Comparison of ENCODE assay signal across 13 cellular contexts in the genomic region with DNA sequence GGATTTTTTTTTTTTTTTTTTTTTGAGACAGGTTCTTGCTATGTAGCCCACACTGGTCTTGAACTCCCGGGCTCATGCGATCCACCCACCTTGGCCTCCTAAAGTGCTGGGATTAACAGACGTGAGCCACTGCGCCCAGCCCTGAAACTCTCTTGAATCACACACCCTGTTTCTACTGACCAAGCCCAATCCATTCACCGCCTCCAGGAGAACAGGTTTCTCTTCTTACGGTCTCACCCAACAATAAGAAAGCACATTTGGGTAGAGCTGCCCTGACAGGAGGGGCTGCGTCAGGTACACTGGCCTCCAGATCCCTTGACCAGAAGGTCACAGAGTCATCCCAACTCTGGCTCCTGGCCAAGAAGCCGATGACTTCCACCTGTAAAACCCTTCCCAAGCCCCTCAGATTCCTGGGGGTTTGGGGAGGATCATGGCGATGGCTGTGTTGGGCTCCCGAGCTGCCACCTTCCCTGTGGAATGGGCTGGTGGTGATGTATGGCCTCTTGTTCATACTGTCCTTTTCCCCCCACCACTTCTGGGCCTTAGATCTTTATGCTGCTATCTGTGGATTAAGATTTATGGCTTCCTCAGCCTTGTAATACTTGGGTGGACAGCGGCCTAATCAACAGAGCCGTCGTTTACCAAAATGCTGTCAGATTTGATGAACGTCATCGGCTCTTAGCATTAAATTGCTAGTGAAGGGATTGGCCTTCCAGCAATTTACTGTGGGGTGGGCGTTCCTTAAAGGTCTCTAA.
DNase-seq lines count a peak whose midpoint lies in the region; ATAC-seq, FAIRE-seq and TF ChIP-seq lines count a peak whose summit lies in the region.
"Had no signal": no experiment of that assay in that cellular context is flagged by ENCODE, and none has a peak within 500 bp of the region (broad histone marks: within the 10 kb centered on the region; RNA-seq: fewer than 3 reads in every experiment).

No MANE protein-coding gene starts in this region.

- no peak for DNase-seq in cardiac muscle cell (ENCODE audit: low read depth in 1 of 2, low spot score in 1 of 2)
- DNase-seq in heart right ventricle: no peak
- peak; percentile 9 for DNase-seq in posterior vena cava (ENCODE audit: low spot score)
- no peak for DNase-seq in small intestine
- no peak for DNase-seq in KG1 (lab: John Stamatoyannopoulos, UW)
- no peak for DNase-seq in CD4-positive, alpha-beta T cell
- DNase-seq: DMS153, Right ventricle myocardium superior had no signal

- no peak overlapping the region for H3K27ac Mint-ChIP-seq in CD4-positive, alpha-beta T cell
- H3K27ac Mint-ChIP-seq: GM23338 had no signal

- no peak overlapping the region for H3K4me3 ChIP-seq in cardiac muscle cell
- no peak overlapping the region for H3K4me3 ChIP-seq in heart right ventricle
- no peak overlapping the region for H3K4me3 ChIP-seq in esophagus (ENCODE audit: low read depth in 1 of 2, low read length in 2 of 2)
- H3K4me3 ChIP-seq in small intestine (ENCODE audit: low read depth in 1 of 2, low read length in 2 of 2): no peak overlapping the region
- H3K4me3 ChIP-seq: GM23338 had no signal

- H3K36me3 Mint-ChIP-seq in CD4-positive, alpha-beta T cell (ENCODE audit: low read depth): peaks cover 29% of the 10 kb centered on the region

- H3K9me3 ChIP-seq in cardiac muscle cell (ENCODE audit: low read depth): no peaks in the 10 kb centered on the region
- no peaks in the 10 kb centered on the region for H3K9me3 ChIP-seq in heart right ventricle
- H3K9me3 ChIP-seq in esophagus (ENCODE audit: control insufficient read depth in 2 of 2, insufficient read depth in 1 of 2, low read depth in 1 of 2, low read length in 1 of 2): no peaks in the 10 kb centered on the region
- no peaks in the 10 kb centered on the region for H3K9me3 ChIP-seq in small intestine (ENCODE audit: control insufficient read depth, low read depth)
- no peaks in the 10 kb centered on the region for H3K9me3 ChIP-seq in CD4-positive, alpha-beta T cell (ENCODE audit: control insufficient read depth, low read length)

- H3K4me3 Mint-ChIP-seq in CD4-positive, alpha-beta T cell: no peak overlapping the region
- H3K4me3 Mint-ChIP-seq: GM23338 had no signal

- H3K27ac ChIP-seq in cardiac muscle cell (peak overlapping the region; percentile 55), heart right ventricle (no peak overlapping the region), esophagus (ENCODE audit: low read depth in 2 of 2, low read length in 1 of 2) (peak overlapping the region; percentile 92 to 97), small intestine (ENCODE audit: low read depth in 1 of 2, low read length in 1 of 2) (no peak overlapping the region)
- no peak overlapping the region for H3K27ac ChIP-seq in CD4-positive, alpha-beta T cell (ENCODE audit: low read depth, low read length)
- H3K27ac ChIP-seq: C4-2B had no signal

- H3K36me3 ChIP-seq in cardiac muscle cell (no peaks in the 10 kb centered on the region), heart right ventricle (peaks cover 0 to 24% (median 0%) of the 10 kb centered on the region in 9 donors), esophagus (ENCODE audit: control insufficient read depth in 2 of 2, insufficient read depth in 2 of 2, low read length in 1 of 2) (no peaks in the 10 kb centered on the region), small intestine (ENCODE audit: control insufficient read depth in 2 of 2, insufficient read depth in 2 of 2, low read length in 2 of 2) (peaks cover 0 to 2% of the 10 kb centered on the region in 2 donors)

- CTCF ChIA-PET in CD4-positive, alpha-beta T cell (lab: Charles Lee): no interaction called here

- H3K27me3 ChIP-seq in cardiac muscle cell: no peaks in the 10 kb centered on the region
- no peaks in the 10 kb centered on the region for H3K27me3 ChIP-seq in heart right ventricle
- H3K27me3 ChIP-seq in esophagus (ENCODE audit: control insufficient read depth in 1 of 2, insufficient read depth in 2 of 2, low read length in 2 of 2): no peaks in the 10 kb centered on the region
- no peaks in the 10 kb centered on the region for H3K27me3 ChIP-seq in small intestine (ENCODE audit: control insufficient read depth in 2 of 2, insufficient read depth in 2 of 2, low read length in 2 of 2)
- H3K27me3 ChIP-seq in CD4-positive, alpha-beta T cell (ENCODE audit: control insufficient read depth, insufficient read depth, low read length): no peaks in the 10 kb centered on the region

- POLR2A ChIA-PET in CD4-positive, alpha-beta T cell (lab: Charles Lee): no interaction called here

- H3K27me3 Mint-ChIP-seq in CD4-positive, alpha-beta T cell: no peaks in the 10 kb centered on the region

- ATAC-seq in heart right ventricle (no peak), GM18861 (IDR thresholded peaks at IDR 0.05; ENCODE audit: unreplicated experiment) (no peak)
- no peak for ATAC-seq in CD4-positive, alpha-beta T cell (ENCODE audit: poor library complexity)

- H3K4me1 Mint-ChIP-seq in CD4-positive, alpha-beta T cell (ENCODE audit: low read depth): no peaks in the 10 kb centered on the region

- FAIRE-seq in small intestine (lab: Jason Lieb, UNC): no peak
- FAIRE-seq: A204.1 had no signal

- no peaks in the 10 kb centered on the region for H3K9me3 Mint-ChIP-seq in CD4-positive, alpha-beta T cell
- H3K9me3 Mint-ChIP-seq: GM23338 had no signal

- H3K4me1 ChIP-seq in cardiac muscle cell (ENCODE audit: low read depth) (peaks cover 24% of the 10 kb centered on the region), heart right ventricle (no peaks in the 10 kb centered on the region), esophagus (ENCODE audit: control insufficient read depth in 2 of 2, insufficient read depth in 2 of 2, low read length in 1 of 2) (peaks cover 0 to 22% of the 10 kb centered on the region in 2 donors), small intestine (ENCODE audit: control insufficient read depth in 2 of 2, insufficient read depth in 1 of 2, low read depth in 1 of 2, low read length in 1 of 2) (no peaks in the 10 kb centered on the region)

- intact Hi-C loops in heart right ventricle (cut with DNase I): loop anchor here in 3 of 10 donors (10.0 kb wide), 3 partner anchors 226 to 436 kb away; no protein-coding TSS in a partner anchor
- intact Hi-C loops in posterior vena cava (cut with DNase I): no loop called here
- intact Hi-C loops in CD4-positive, alpha-beta T cell (cut with DNase I, micrococcal nuclease): no loop called here

- no peak for TF ChIP-seq CTCF in cardiac muscle cell (IDR thresholded peaks at IDR 0.05; ENCODE audit: low read depth, low read length)
- TF ChIP-seq CTCF in heart right ventricle (IDR thresholded peaks at IDR 0.05): no peak
- no peak for TF ChIP-seq CTCF in CD4-positive, alpha-beta T cell (IDR thresholded peaks at IDR 0.05)

- 85 to 88% methylated on average over 16 of the region's 16 CpGs for WGBS in heart right ventricle, 2 donors
- WGBS in esophagus, 2 donors: 51 to 62% methylated on average over 16 of the region's 16 CpGs
- WGBS in small intestine, 3 donors: 65 to 71% (median 67%) methylated on average over 16 of the region's 16 CpGs

Comparison
In these comparisons a context has a peak if more than half of its experiments do, and no peak if none do; other contexts are left out.
1. H3K27ac ChIP-seq: peak in cardiac muscle cell (single experiment) and esophagus (2 of 2); none in heart right ventricle (0 of 10), small intestine (0 of 2) and CD4-positive, alpha-beta T cell (single experiment).